27 cellular contexts compared by ENCODE assay signal in genomic region chr19:4030552-4030951, GRCh38.
"Had no signal": no experiment of that assay in that cellular context is flagged by ENCODE, and none has a peak within 500 bp of the region (broad histone marks: within the 10 kb centered on the region; RNA-seq: fewer than 3 reads in every experiment).

No MANE protein-coding gene starts in this region.

- H3K4me1 ChIP-seq: body of pancreas, esophagus squamous epithelium had no signal

- H3K9me3 ChIP-seq: adrenal gland, body of pancreas, esophagus squamous epithelium, gastroesophageal sphincter had no signal

- H3K27ac ChIP-seq: adrenal gland, body of pancreas, epithelial cell of prostate, esophagus squamous epithelium, WERI-Rb-1 had no signal

- DNase-seq: activated B cell treated with CpG ODN at 0.5 μM for 24 hours; activated CD4-positive, alpha-beta T cell treated with anti-CD3 and anti-CD28 coated beads for 48 hours; activated CD4-positive, alpha-beta T cell treated with anti-CD3 and anti-CD28 coated beads, Interleukin-2, amount 50 U/mL, for 1 hour; activated CD4-positive, alpha-beta T cell treated with anti-CD3 and anti-CD28 coated beads, Interleukin-2, amount 50 U/mL, for 48 hours; activated CD8-positive, alpha-beta memory T cell treated with anti-CD3 and anti-CD28 coated beads for 24 hours; activated CD8-positive, alpha-beta T cell treated with anti-CD3 and anti-CD28 coated beads for 36 hours; activated effector memory CD4-positive, alpha-beta T cell treated with Interleukin-2 at 50 U/mL for 16 hours; activated naive CD4-positive, alpha-beta T cell treated with anti-CD3 and anti-CD28 coated beads for 36 hours; activated naive CD8-positive, alpha-beta T cell treated with anti-CD3 and anti-CD28 coated beads for 36 hours; activated naive CD8-positive, alpha-beta T cell treated with anti-CD3 and anti-CD28 coated beads, Interleukin-2, amount 50 U/mL, for 24 hours; activated T-cell treated with anti-CD3 and anti-CD28 coated beads, Interleukin-2, amount 50 U/mL, for 4 hours; adrenal gland; amygdala; aorta; body of pancreas; caudate nucleus; cortex of kidney; dermis blood vessel endothelial cell; effector CD8-positive, alpha-beta T cell; esophagus squamous epithelium; foreskin melanocyte; T-helper 1 cell; T-helper 17 cell; T1000; WERI-Rb-1 had no signal

- H3K27me3 ChIP-seq: adrenal gland, body of pancreas, esophagus squamous epithelium, gastroesophageal sphincter had no signal

- H3K4me3 ChIP-seq: adrenal gland, body of pancreas, esophagus squamous epithelium, gastroesophageal sphincter had no signal
